ENCODE assay signal across 22 cellular contexts in the genomic region with DNA sequence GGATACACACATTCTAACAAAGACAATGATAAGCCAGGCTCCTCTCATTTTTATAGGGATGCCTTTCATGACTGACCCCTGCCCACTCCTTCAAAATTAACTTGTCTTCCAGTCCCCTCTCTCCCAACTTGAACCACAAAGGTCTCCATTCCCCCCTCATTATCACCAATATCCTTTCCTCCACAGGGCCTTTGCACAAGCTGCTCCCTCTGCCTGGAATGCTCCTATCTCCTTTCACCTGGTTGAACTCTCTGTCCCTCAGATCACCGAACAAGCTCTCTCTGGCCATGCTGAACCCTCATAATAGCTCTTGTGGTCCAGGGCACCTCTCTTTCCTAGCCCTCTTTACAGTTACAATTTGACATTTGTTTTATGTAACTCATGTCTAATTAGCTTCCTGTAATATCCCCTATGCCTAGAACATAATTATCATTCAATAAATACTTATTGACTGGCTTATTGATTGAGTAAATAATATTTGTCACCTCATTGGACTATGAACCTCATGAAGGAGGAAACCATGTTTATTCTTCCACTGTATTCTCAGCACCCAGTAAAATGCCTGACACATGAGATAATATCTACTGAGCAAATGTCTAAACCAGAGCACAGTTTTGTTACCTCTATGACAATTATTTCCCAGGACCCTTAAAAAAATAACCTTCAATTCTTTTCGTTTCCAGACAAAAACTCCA.
"Had no signal": no experiment of that assay in that cellular context is flagged by ENCODE, and none has a peak within 500 bp of the region (broad histone marks: within the 10 kb centered on the region; RNA-seq: fewer than 3 reads in every experiment).

No MANE protein-coding gene starts in this region.

- H3K4me1 ChIP-seq: gastrocnemius medialis, left ventricle myocardium inferior, right atrium auricular region, suprapubic skin, thyroid gland had no signal

- H3K4me3 ChIP-seq: esophagus muscularis mucosa, gastrocnemius medialis, heart right ventricle, left ventricle myocardium inferior, lung, right atrium auricular region, suprapubic skin, thyroid gland had no signal

- ATAC-seq: effector memory CD8-positive, alpha-beta T cell; gastrocnemius medialis; heart right ventricle; stimulated activated naive CD8-positive, alpha-beta T cell treated with anti-CD3 and anti-CD28 coated beads, Interleukin-15, Interleukin-2, amounts not matched to agents 100 U/mL and 50 U/mL, for 24 hours had no signal

- H3K27ac ChIP-seq: epithelial cell of prostate, esophagus muscularis mucosa, gastrocnemius medialis, heart right ventricle, left ventricle myocardium inferior, right atrium auricular region, suprapubic skin, thyroid gland had no signal

- H3K27me3 Mint-ChIP-seq: naive B cell, type B pancreatic cell had no signal

- H3K9me3 Mint-ChIP-seq: dendritic cell treated with granulocyte-macrophage colony-stimulating factor and Interleukin-4, amounts not matched to agents 40 ng/mL and 50 ng/mL, for 4 days; effector memory CD8-positive, alpha-beta T cell; naive B cell; stimulated activated effector memory CD8-positive, alpha-beta T cell treated with anti-CD3 and anti-CD28 coated beads, Interleukin-12 subunit alpha, Interleukin-12 subunit beta, amount 100 ng/mL, for 72 hours had no signal

- DNase-seq: effector memory CD8-positive, alpha-beta T cell; gastrocnemius medialis; heart right ventricle; islet precursor cell; left ventricle myocardium inferior; mesenchymal stem cell; naive B cell; stimulated activated CD4-positive, alpha-beta T cell treated with anti-CD3 and anti-CD28 coated beads, Interleukin-4, amount 100 ng/mL, for 1 hour; stimulated activated CD8-positive, alpha-beta memory T cell treated with anti-CD3 and anti-CD28 coated beads, Interleukin-4, amount 100 ng/mL, for 48 hours; stimulated activated naive CD8-positive, alpha-beta T cell treated with anti-CD3 and anti-CD28 coated beads, Interleukin-15, Interleukin-2, amounts not matched to agents 100 U/mL and 50 U/mL, for 24 hours; thyroid gland had no signal

- H3K27ac Mint-ChIP-seq: dendritic cell treated with granulocyte-macrophage colony-stimulating factor and Interleukin-4, amounts not matched to agents 40 ng/mL and 50 ng/mL, for 4 days; effector memory CD8-positive, alpha-beta T cell; nephron; stimulated activated effector memory CD8-positive, alpha-beta T cell treated with anti-CD3 and anti-CD28 coated beads, Interleukin-12 subunit alpha, Interleukin-12 subunit beta, amount 100 ng/mL, for 72 hours; type B pancreatic cell had no signal

- H3K36me3 Mint-ChIP-seq: naive B cell; stimulated activated effector memory CD8-positive, alpha-beta T cell treated with anti-CD3 and anti-CD28 coated beads, Interleukin-12 subunit alpha, Interleukin-12 subunit beta, amount 100 ng/mL, for 72 hours; type B pancreatic cell had no signal

- H3K9me3 ChIP-seq: esophagus muscularis mucosa, gastrocnemius medialis, heart right ventricle, left ventricle myocardium inferior, right atrium auricular region, suprapubic skin, thyroid gland had no signal

- H3K36me3 ChIP-seq: esophagus muscularis mucosa, gastrocnemius medialis, heart right ventricle, left ventricle myocardium inferior, right atrium auricular region, suprapubic skin, thyroid gland had no signal

- H3K27me3 ChIP-seq: esophagus muscularis mucosa, gastrocnemius medialis, heart right ventricle, right atrium auricular region, suprapubic skin, thyroid gland had no signal

- H3K4me3 Mint-ChIP-seq: dendritic cell treated with granulocyte-macrophage colony-stimulating factor and Interleukin-4, amounts not matched to agents 40 ng/mL and 50 ng/mL, for 4 days; effector memory CD8-positive, alpha-beta T cell; naive B cell; nephron; stimulated activated effector memory CD8-positive, alpha-beta T cell treated with anti-CD3 and anti-CD28 coated beads, Interleukin-12 subunit alpha, Interleukin-12 subunit beta, amount 100 ng/mL, for 72 hours; type B pancreatic cell had no signal

- FAIRE-seq: colon, urothelium cell line had no signal

- H3K4me1 Mint-ChIP-seq: stimulated activated effector memory CD8-positive, alpha-beta T cell treated with anti-CD3 and anti-CD28 coated beads, Interleukin-12 subunit alpha, Interleukin-12 subunit beta, amount 100 ng/mL, for 72 hours had no signal
